Comparison of ENCODE assay signal across 7 cellular contexts in the genomic region with DNA sequence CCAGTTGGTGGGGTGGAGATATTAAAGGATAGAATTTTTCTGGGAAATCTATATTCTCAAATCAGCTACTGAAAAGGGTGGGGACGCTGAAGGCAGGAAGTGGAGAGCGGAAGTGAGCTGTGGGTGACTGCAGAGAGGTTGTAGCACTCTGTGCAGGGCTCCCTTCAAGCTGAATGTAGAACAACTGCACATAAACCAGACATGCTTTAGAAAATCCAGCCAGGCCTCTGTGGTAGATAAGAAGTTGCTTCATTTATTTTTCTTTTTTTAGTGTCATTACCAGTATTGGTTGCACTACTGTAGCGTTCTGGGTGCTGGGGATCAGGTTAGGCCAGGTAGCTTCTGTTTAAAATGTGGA.
DNase-seq lines count a peak whose midpoint lies in the region; ATAC-seq lines count a peak whose summit lies in the region.

No MANE protein-coding gene starts in this region.

- peak; percentile 85 for ATAC-seq in GM19395 (IDR thresholded peaks at IDR 0.05; ENCODE audit: unreplicated experiment)
- peak; percentile 86 for ATAC-seq in HG03139 (IDR thresholded peaks at IDR 0.05; ENCODE audit: unreplicated experiment)
- ATAC-seq in esophagus mucosa = peak; percentile 50

- peak; percentile 42 for DNase-seq in UCSD-AML1 (lab: John Stamatoyannopoulos, UW; ENCODE audit: unreplicated experiment)
- peak; percentile 44 for DNase-seq in stimulated activated CD8-positive, alpha-beta memory T cell treated with anti-CD3 and anti-CD28 coated beads, Interleukin-7, amount 100 ng/mL, for 4 hours (ENCODE audit: low read depth in 2 of 2)
- DNase-seq in NCI-H2171 (lab: John Stamatoyannopoulos, UW) = no peak
- DNase-seq in cerebellar cortex (ENCODE audit: low spot score) = no peak

Comparison
In these comparisons a context has a peak if more than half of its experiments do, and no peak if none do; other contexts are left out.
1. DNase-seq: peak in UCSD-AML1 (single experiment) and stimulated activated CD8-positive, alpha-beta memory T cell treated with anti-CD3 and anti-CD28 coated beads, Interleukin-7, amount 100 ng/mL, for 4 hours (2 of 2); none in NCI-H2171 (single experiment) and cerebellar cortex (single experiment).
2. Peak in every context shown above with its lines, with median percentiles within 50 percentile points of each other: ATAC-seq.